In the genomic region with DNA sequence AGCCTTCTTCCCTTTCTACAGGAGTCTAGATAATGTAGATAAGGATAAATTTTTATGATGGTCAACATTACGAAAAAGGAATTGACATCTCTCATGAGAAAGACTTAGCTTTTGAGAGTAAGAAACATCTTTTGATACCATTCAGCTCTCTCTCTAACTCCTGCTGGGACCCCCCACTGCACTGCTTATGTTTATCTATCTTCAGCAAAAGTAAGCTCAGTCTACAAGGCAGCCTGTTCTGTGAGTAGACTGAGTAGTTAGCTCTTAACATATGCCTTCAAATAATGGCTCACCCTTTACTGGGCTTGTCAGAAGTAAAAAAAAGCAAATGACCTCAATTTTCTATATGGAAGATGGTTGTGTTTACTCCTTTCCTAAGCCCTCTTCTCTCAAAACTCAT, we compare ENCODE assay signal across 16 cellular contexts.
"Had no signal": no experiment of that assay in that cellular context is flagged by ENCODE, and none has a peak within 500 bp of the region (broad histone marks: within the 10 kb centered on the region; RNA-seq: fewer than 3 reads in every experiment).

No MANE protein-coding gene starts in this region.

- H3K9ac ChIP-seq: SK-N-SH had no signal

- DNase-seq: KBM-7, NCI-H1092, NCI-H1105 treated with DMSO at 0.1 percent for 48 hours, NCI-H1417 treated with DMSO at 0.1 percent for 48 hours, NCI-H146, NCI-H1694 treated with DMSO at 0.1 percent for 48 hours, NCI-H1930, NCI-H2081, NCI-H2107, NCI-H2227 treated with DMSO at 0.1 percent for 48 hours, NCI-H524, NCI-H69, NCI-H774, RPMI8226, SHP77, SK-N-SH had no signal

- H3K9me3 ChIP-seq: SK-N-SH had no signal

- H3K4me2 ChIP-seq: SK-N-SH had no signal
